Comparison of ENCODE assay signal across 8 cellular contexts in the genomic region with DNA sequence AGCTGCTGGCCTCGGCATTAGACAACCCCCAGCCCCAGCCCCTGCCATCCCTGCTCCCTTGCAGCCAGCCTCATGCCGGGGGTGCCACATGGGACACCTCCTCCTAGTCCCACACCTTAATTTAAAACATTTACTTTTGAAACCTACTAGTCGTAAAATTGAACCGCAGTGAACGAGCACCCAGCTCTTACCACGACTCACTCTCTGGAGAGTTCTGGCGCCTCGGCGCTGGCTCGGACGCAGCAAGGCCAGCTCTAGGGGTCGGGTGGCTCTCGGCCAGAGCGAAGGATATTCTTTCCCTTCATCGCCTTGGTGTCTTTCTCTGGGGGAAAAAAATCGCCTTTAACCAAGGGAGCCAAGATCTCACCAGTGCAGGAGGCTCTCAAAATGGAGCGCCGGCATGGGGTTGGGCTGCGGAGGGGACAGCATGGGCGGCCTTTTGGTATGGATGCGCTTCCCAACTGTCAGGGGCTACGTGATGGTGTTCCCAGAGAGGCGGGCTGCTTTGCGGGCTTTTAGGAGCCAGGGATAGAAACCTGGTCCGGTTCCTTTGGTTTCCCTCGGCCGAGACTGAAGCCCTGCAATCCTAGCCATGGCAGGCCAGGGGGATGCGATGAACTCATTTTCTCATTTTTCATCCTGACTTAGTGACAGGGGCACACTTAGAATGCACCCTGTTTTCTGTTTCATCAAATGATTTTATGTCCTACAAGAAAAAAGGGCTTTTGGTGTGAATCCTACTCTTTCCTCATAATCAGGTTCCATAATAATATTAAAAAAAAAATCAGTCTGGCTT. TPM values are rescaled to one million over a fixed set of nuclear protein-coding genes. Genes with fewer than 3 reads are reported as not detected.
DNase-seq lines count a peak whose midpoint lies in the region; ATAC-seq and TF ChIP-seq lines count a peak whose summit lies in the region.

No MANE protein-coding gene starts in this region.

- ATAC-seq in GM19023 (IDR thresholded peaks at IDR 0.05; ENCODE audit: unreplicated experiment) (no peak), GM19463 (IDR thresholded peaks at IDR 0.05; ENCODE audit: unreplicated experiment) (no peak)

- 0 out of 2 replicates have a peak overlapping the region, but pooled peaks have one; percentile 9 for H2AFZ ChIP-seq in Loucy (ENCODE audit: low read length)

- H3K27ac ChIP-seq in coronary artery: no peak overlapping the region
- H3K27ac ChIP-seq in muscle layer of duodenum (ENCODE audit: low read length): peak overlapping the region; percentile 36

- POLR2A ChIA-PET in AG04449 (lab: Yijun Ruan, JAX): interaction anchor here (0.7 kb wide), 1 partner anchor 25 kb away, joined by 3 read pairs; no protein-coding TSS in a partner anchor

- peaks cover 73% of the 10 kb centered on the region for H3K79me2 ChIP-seq in Loucy (ENCODE audit: insufficient read depth, low read length)

- H4K20me1 ChIP-seq in Loucy (ENCODE audit: insufficient read depth, low read length, poor library complexity, severe bottlenecking): peaks cover 40% of the 10 kb centered on the region

- no peaks in the 10 kb centered on the region for H3F3A ChIP-seq in Loucy (ENCODE audit: low read depth)

- H3K36me3 ChIP-seq in Loucy (ENCODE audit: insufficient read depth, low read length) (no peaks in the 10 kb centered on the region), muscle layer of duodenum (ENCODE audit: control insufficient read depth in 1 of 2, insufficient read depth in 2 of 2, low read length in 2 of 2) (no peaks in the 10 kb centered on the region)

- H3K9me3 ChIP-seq in Loucy (ENCODE audit: insufficient read depth, low read depth, low read length): no peaks in the 10 kb centered on the region
- no peaks in the 10 kb centered on the region for H3K9me3 ChIP-seq in muscle layer of duodenum (ENCODE audit: control insufficient read depth in 1 of 2, low read length in 2 of 2)

- H3K9ac ChIP-seq in Loucy (ENCODE audit: low read depth, low read length, poor library complexity, severe bottlenecking): peak overlapping the region; percentile 75

- TF ChIP-seq CTCF in AG04449 (IDR thresholded peaks at IDR 0.05; ENCODE audit: insufficient read depth, low read length, missing control alignments) (no peak), Loucy (conservative IDR thresholded peaks at IDR 0.05; ENCODE audit: low read length) (no peak), coronary artery (IDR thresholded peaks at IDR 0.05) (no peak)

- H3K9me2 ChIP-seq in Loucy (replicated peaks; ENCODE audit: low read depth, low read length): no peaks in the 10 kb centered on the region

- peak overlapping the region; percentile 69 for H3K4me3 ChIP-seq in AG04449 (ENCODE audit: low read depth, low read length)
- H3K4me3 ChIP-seq in Loucy (ENCODE audit: low read length, poor library complexity, severe bottlenecking): peak overlapping the region; percentile 77
- H3K4me3 ChIP-seq in coronary artery: peak overlapping the region; percentile 84
- peak overlapping the region; percentile 69 to 87 for H3K4me3 ChIP-seq in muscle layer of duodenum (ENCODE audit: low read depth in 1 of 2, low read length in 2 of 2)

- CTCF ChIA-PET in AG04449 (lab: Yijun Ruan, JAX): interaction anchor here (0.7 to 3.1 kb wide), 15 partner anchors 10 to 180 kb away, joined by 3 to 14 read pairs (median 4); no protein-coding TSS in a partner anchor

- H3K4me1 ChIP-seq in Loucy (ENCODE audit: insufficient read depth, low read length, poor library complexity, severe bottlenecking): peaks cover 46% of the 10 kb centered on the region
- peaks cover 8 to 13% of the 10 kb centered on the region in 2 donors for H3K4me1 ChIP-seq in muscle layer of duodenum (ENCODE audit: control insufficient read depth in 1 of 2, insufficient read depth in 2 of 2, low read length in 2 of 2)

- H3K4me2 ChIP-seq in Loucy (ENCODE audit: low read depth, low read length, poor library complexity, severe bottlenecking): peak overlapping the region; percentile 92

- DNase-seq in AG04449 (ENCODE audit: low read depth, low spot score) (no peak), coronary artery (ENCODE audit: low spot score) (no peak), A172 (ENCODE audit: low spot score) (no peak), NCI-H524 (lab: John Stamatoyannopoulos, UW) (no peak)

- no peaks in the 10 kb centered on the region for H3K27me3 ChIP-seq in Loucy (ENCODE audit: insufficient read depth, low read length, poor library complexity, severe bottlenecking)
- H3K27me3 ChIP-seq in muscle layer of duodenum (ENCODE audit: low read depth, low read length): no peaks in the 10 kb centered on the region

RNA-seq across cellular contexts. Expression of gene HPCAL1, which starts 2.0 kb away (rescaled TPM):
- total RNA-seq in A172 (2014; rRNA removed; shearing (Covaris generic)): 101 and 102 TPM in 2 replicates
